10 cellular contexts compared by ENCODE assay signal in genomic region chr1:154944422-154945159, GRCh38. TPM values are rescaled to one million over a fixed set of nuclear protein-coding genes. Genes with fewer than 3 reads are reported as not detected.
DNase-seq lines count a peak whose midpoint lies in the region; ATAC-seq and TF ChIP-seq lines count a peak whose summit lies in the region.
"Had no signal": no experiment of that assay in that cellular context is flagged by ENCODE, and none has a peak within 500 bp of the region (broad histone marks: within the 10 kb centered on the region; RNA-seq: fewer than 3 reads in every experiment).

No MANE protein-coding gene starts in this region.

- intact Hi-C loops in activated CD4-positive, alpha-beta T cell treated with anti-CD3 and anti-CD28 coated beads, Interleukin-2, amount 10 ng/mL, durations not matched to agents 24 days and 14 days (cut with micrococcal nuclease), result no loop called here
- intact Hi-C loops in activated B cell treated with CpG ODN at 0.5 μM for 24 hours (cut with micrococcal nuclease) (no loop called here), left colon (cut with DNase I, micrococcal nuclease) (no loop called here)

- POLR2A ChIA-PET in activated B cell treated with CpG ODN at 0.5 μM for 24 hours (lab: Charles Lee), result interaction anchor here (0.5 to 1.9 kb wide), 5 partner anchors 8 to 360 kb away, joined by 3 to 6 read pairs (median 4); partner anchors contain the start of gene PMVK

- CTCF ChIA-PET in activated B cell treated with CpG ODN at 0.5 μM for 24 hours (lab: Charles Lee), result interaction anchor here (0.6 to 1.9 kb wide), 15 partner anchors 8 to 464 kb away, joined by 3 to 9 read pairs (median 3); partner anchors contain the start of genes PMVK and PYGO2

- no peaks in the 10 kb centered on the region for H3K27me3 Mint-ChIP-seq in activated CD4-positive, alpha-beta T cell treated with anti-CD3 and anti-CD28 coated beads, Interleukin-2, amount 10 ng/mL, durations not matched to agents 24 days and 14 days
- H3K27me3 Mint-ChIP-seq in activated B cell treated with CpG ODN at 0.5 μM for 24 hours, result no peaks in the 10 kb centered on the region

- no peaks in the 10 kb centered on the region for H3K9me3 Mint-ChIP-seq in activated CD4-positive, alpha-beta T cell treated with anti-CD3 and anti-CD28 coated beads, Interleukin-2, amount 10 ng/mL, durations not matched to agents 24 days and 14 days
- no peaks in the 10 kb centered on the region for H3K9me3 Mint-ChIP-seq in activated B cell treated with CpG ODN at 0.5 μM for 24 hours

- H3K27ac ChIP-seq in substantia nigra (ENCODE audit: low read depth, low read length, poor library complexity, severe bottlenecking), result peak overlapping the region; percentile 42

- no peak for TF ChIP-seq CTCF in activated B cell treated with CpG ODN at 0.5 μM for 24 hours (IDR thresholded peaks at IDR 0.05)

- ATAC-seq in activated B cell treated with CpG ODN at 0.5 μM for 24 hours (ENCODE audit: low read depth) (no peak), left colon (peak; percentile 77)

- no peak overlapping the region for H3K4me3 Mint-ChIP-seq in activated CD4-positive, alpha-beta T cell treated with anti-CD3 and anti-CD28 coated beads, Interleukin-2, amount 10 ng/mL, durations not matched to agents 24 days and 14 days
- peak overlapping the region; percentile 24 for H3K4me3 Mint-ChIP-seq in activated B cell treated with CpG ODN at 0.5 μM for 24 hours

- peaks cover 20% of the 10 kb centered on the region for H3K36me3 Mint-ChIP-seq in activated CD4-positive, alpha-beta T cell treated with anti-CD3 and anti-CD28 coated beads, Interleukin-2, amount 10 ng/mL, durations not matched to agents 24 days and 14 days (ENCODE audit: low read depth)
- H3K36me3 Mint-ChIP-seq in activated B cell treated with CpG ODN at 0.5 μM for 24 hours (ENCODE audit: low read depth), result peaks cover 21% of the 10 kb centered on the region

- peaks cover 45% of the 10 kb centered on the region for H3K4me1 Mint-ChIP-seq in activated CD4-positive, alpha-beta T cell treated with anti-CD3 and anti-CD28 coated beads, Interleukin-2, amount 10 ng/mL, durations not matched to agents 24 days and 14 days
- H3K4me1 Mint-ChIP-seq in activated B cell treated with CpG ODN at 0.5 μM for 24 hours, result peaks cover 56% of the 10 kb centered on the region

- H3K27ac Mint-ChIP-seq in activated CD4-positive, alpha-beta T cell treated with anti-CD3 and anti-CD28 coated beads, Interleukin-2, amount 10 ng/mL, durations not matched to agents 24 days and 14 days, result peak overlapping the region; percentile 93
- H3K27ac Mint-ChIP-seq in activated B cell treated with CpG ODN at 0.5 μM for 24 hours, result peak overlapping the region; percentile 86

- no peak for DNase-seq in activated CD4-positive, alpha-beta T cell treated with anti-CD3 and anti-CD28 coated beads, Interleukin-2, amount 10 ng/mL, durations not matched to agents 24 days and 14 days
- DNase-seq in activated CD4-positive, alpha-beta T cell treated with anti-CD3 and anti-CD28 coated beads for 4 hours, result no peak
- no peak for DNase-seq in activated B cell treated with CpG ODN at 0.5 μM for 24 hours
- DNase-seq in left colon, result no peak
- DNase-seq in substantia nigra (lab: John Stamatoyannopoulos, UW), result peak in 1 of 49 donors; percentile 7
- DNase-seq in NCI-H2227 (lab: John Stamatoyannopoulos, UW; ENCODE audit: unreplicated experiment), result no peak
- no peak for DNase-seq in Ammon's horn (ENCODE audit: low spot score)
- DNase-seq in NCI-H2029 (lab: John Stamatoyannopoulos, UW), result no peak
- DNase-seq: activated gamma-delta T cell, NCI-H446 treated with DMSO at 0.1 percent for 48 hours had no signal

RNA-seq across cellular contexts. Expression of gene PMVK, which starts 8.1 kb away (rescaled TPM):
- 47.4 and 47.7 TPM in 2 replicates for total RNA-seq in activated CD4-positive, alpha-beta T cell treated with anti-CD3 and anti-CD28 coated beads, Interleukin-2, amount 10 ng/mL, durations not matched to agents 24 days and 14 days
- total RNA-seq in activated B cell treated with CpG ODN at 0.5 μM for 24 hours, result 24.6 and 26.3 TPM in 2 replicates
- total RNA-seq in left colon, result 10 to 100 TPM; 33.4 to 34.0 TPM

RNA-seq across cellular contexts. Expression of gene PBXIP1, which starts 11.3 kb away (rescaled TPM):
- 19.3 and 21.6 TPM in 2 replicates for total RNA-seq in activated CD4-positive, alpha-beta T cell treated with anti-CD3 and anti-CD28 coated beads, Interleukin-2, amount 10 ng/mL, durations not matched to agents 24 days and 14 days
- total RNA-seq in activated B cell treated with CpG ODN at 0.5 μM for 24 hours (42.4 and 43.2 TPM in 2 replicates), left colon (10 to 100 TPM; 33.4 to 61.2 TPM)

RNA-seq across cellular contexts. Expression of gene PYGO2, which starts 17.0 kb away (rescaled TPM):
- 34.4 and 34.8 TPM in 2 replicates for total RNA-seq in activated CD4-positive, alpha-beta T cell treated with anti-CD3 and anti-CD28 coated beads, Interleukin-2, amount 10 ng/mL, durations not matched to agents 24 days and 14 days
- total RNA-seq in activated B cell treated with CpG ODN at 0.5 μM for 24 hours, result 33.1 and 38.1 TPM in 2 replicates
- total RNA-seq in left colon, result 10 to 100 TPM; 27.0 to 31.3 TPM

RNA-seq across cellular contexts. Expression of gene SHC1, which starts 26.0 kb away (rescaled TPM):
- 50.4 and 60.5 TPM in 2 replicates for total RNA-seq in activated CD4-positive, alpha-beta T cell treated with anti-CD3 and anti-CD28 coated beads, Interleukin-2, amount 10 ng/mL, durations not matched to agents 24 days and 14 days
- total RNA-seq in activated B cell treated with CpG ODN at 0.5 μM for 24 hours, result 59.3 and 60.9 TPM in 2 replicates
- total RNA-seq in left colon, result 100 to 1,000 TPM in 1 of 2 donors, 10 to 100 TPM in 1; 95.3 to 108 TPM

RNA-seq across cellular contexts. Expression of gene CKS1B, which starts 29.9 kb away (rescaled TPM):
- total RNA-seq in activated CD4-positive, alpha-beta T cell treated with anti-CD3 and anti-CD28 coated beads, Interleukin-2, amount 10 ng/mL, durations not matched to agents 24 days and 14 days, result 179 and 181 TPM in 2 replicates
- 25.3 and 26.6 TPM in 2 replicates for total RNA-seq in activated B cell treated with CpG ODN at 0.5 μM for 24 hours
- total RNA-seq in left colon, result 10 to 100 TPM; 22.8 to 35.7 TPM
